Comparison of ENCODE assay signal across 8 cellular contexts in genomic region chr2:156892449-156893335, GRCh38.
DNase-seq lines count a peak whose midpoint lies in the region; ATAC-seq and TF ChIP-seq lines count a peak whose summit lies in the region.

No MANE protein-coding gene starts in this region.

- DNase-seq in ELR (ENCODE audit: low read depth) = peak; percentile 53
- no peak for DNase-seq in MG63
- DNase-seq in SK-N-DZ (ENCODE audit: low spot score) = peak; percentile 44
- peak; percentile 44 to 76 for DNase-seq in fibroblast of lung (ENCODE audit: low read depth in 2 of 2)
- no peak for DNase-seq in activated CD4-positive, alpha-beta T cell treated with anti-CD3 and anti-CD28 coated beads for 1 hour

- H4K20me1 ChIP-seq in fibroblast of lung (ENCODE audit: control insufficient read depth, extremely low read depth, insufficient read depth, low read length) = no peaks in the 10 kb centered on the region
- no peaks in the 10 kb centered on the region for H4K20me1 ChIP-seq in neural cell (ENCODE audit: insufficient read depth)

- no peaks in the 10 kb centered on the region for H3K79me2 ChIP-seq in fibroblast of lung (ENCODE audit: control insufficient read depth, insufficient read depth, low read length)
- no peaks in the 10 kb centered on the region for H3K79me2 ChIP-seq in neural cell (replicated peaks; ENCODE audit: insufficient read depth, low read length)

- peak overlapping the region; percentile 4 for H3K9ac ChIP-seq in fibroblast of lung (ENCODE audit: insufficient read depth, low read length)
- peak overlapping the region; percentile 18 for H3K9ac ChIP-seq in neural cell (ENCODE audit: low read length)

- no peaks in the 10 kb centered on the region for H3K27me3 ChIP-seq in MG63
- no peaks in the 10 kb centered on the region for H3K27me3 ChIP-seq in fibroblast of lung (ENCODE audit: control insufficient read depth, insufficient read depth, low read length)
- H3K27me3 ChIP-seq in neural cell (ENCODE audit: insufficient read depth, low read depth, low read length) = no peaks in the 10 kb centered on the region

- H3K27ac ChIP-seq in fibroblast of lung (ENCODE audit: insufficient read depth, low read length) (no peak overlapping the region), neural cell (ENCODE audit: low read length) (peak overlapping the region; percentile 29)

- peaks cover 3% of the 10 kb centered on the region for H3K4me1 ChIP-seq in fibroblast of lung (ENCODE audit: control insufficient read depth, extremely low read depth, insufficient read depth, low read length)

- H3K9me3 ChIP-seq in MG63 (no peaks in the 10 kb centered on the region), fibroblast of lung (ENCODE audit: control insufficient read depth, insufficient read depth, low read depth, low read length) (no peaks in the 10 kb centered on the region), neural cell (ENCODE audit: low read length) (no peaks in the 10 kb centered on the region)

- no peaks in the 10 kb centered on the region for H3K36me3 ChIP-seq in MG63
- no peaks in the 10 kb centered on the region for H3K36me3 ChIP-seq in fibroblast of lung (ENCODE audit: control insufficient read depth, insufficient read depth, low read length)
- H3K36me3 ChIP-seq in neural cell (ENCODE audit: insufficient read depth, low read length) = no peaks in the 10 kb centered on the region

- peak overlapping the region; percentile 31 for H3K4me3 ChIP-seq in MG63
- H3K4me3 ChIP-seq in fibroblast of lung (replicated peaks in 1 of 4; ENCODE audit: control extremely low read depth in 1 of 4, insufficient read depth in 1 of 4, low read depth in 3 of 4, low read length in 4 of 4) = peak overlapping the region; percentile 37 to 60 (median 48)
- peak overlapping the region; percentile 59 for H3K4me3 ChIP-seq in neural cell (ENCODE audit: low read length)

- no peak for TF ChIP-seq EP300 in neural cell (conservative IDR thresholded peaks at IDR 0.05; ENCODE audit: poor library complexity, severe bottlenecking)

- H3F3A ChIP-seq in neural cell (ENCODE audit: insufficient read depth, low read length, poor library complexity, severe bottlenecking) = peaks cover 12% of the 10 kb centered on the region

- no peaks in the 10 kb centered on the region for H3K9me2 ChIP-seq in neural cell (ENCODE audit: insufficient read depth, low read length)

- H3K4me2 ChIP-seq in fibroblast of lung (ENCODE audit: extremely low read depth, insufficient read depth, low read length) (peak overlapping the region; percentile 86), neural cell (ENCODE audit: low read length) (peak overlapping the region; percentile 50)

- peak; percentile 39 to 48 for TF ChIP-seq CTCF in fibroblast of lung (conservative IDR thresholded peaks at IDR 0.05 in 1 of 2, IDR thresholded peaks at IDR 0.05 in 1 of 2; ENCODE audit: low read depth in 1 of 2, low read length in 2 of 2)
- peak; percentile 89 for TF ChIP-seq CTCF in neural cell (IDR thresholded peaks at IDR 0.05; ENCODE audit: poor library complexity, severe bottlenecking)

- ATAC-seq in GM21825 (IDR thresholded peaks at IDR 0.05; ENCODE audit: unreplicated experiment) = peak; percentile 40
- no peak for ATAC-seq in GM18520 (IDR thresholded peaks at IDR 0.05; ENCODE audit: unreplicated experiment)

- TF ChIP-seq RAD21 in neural cell (conservative IDR thresholded peaks at IDR 0.05) = peak; percentile 90

- H2AFZ ChIP-seq in fibroblast of lung (ENCODE audit: low read length) = peak overlapping the region; percentile 92
- H2AFZ ChIP-seq in neural cell (ENCODE audit: low read depth, low read length) = no peak overlapping the region

TF ChIP-seq in neural cell, 6 proteins besides CTCF, POLR2A, EP300 and RAD21:
- no peak for TF ChIP-seq POLR2AphosphoS5 (IDR thresholded peaks at IDR 0.05)
- peak; percentile 82 for TF ChIP-seq SMC3 (conservative IDR thresholded peaks at IDR 0.05; ENCODE audit: poor library complexity)

Comparison
In these comparisons a context has a peak if more than half of its experiments do, and no peak if none do; other contexts are left out.
1. DNase-seq: peak in ELR (single experiment), SK-N-DZ (single experiment) and fibroblast of lung (2 of 2); none in MG63 (single experiment) and activated CD4-positive, alpha-beta T cell treated with anti-CD3 and anti-CD28 coated beads for 1 hour (single experiment).
2. Peak in every context shown above with its lines, with median percentiles within 50 percentile points of each other: H3K4me3 ChIP-seq.